8 cellular contexts compared by ENCODE assay signal in genomic region chr12:14257734-14258467, GRCh38.
A peak's percentile ranks its signal among the peaks of the same experiment; 100 is the strongest.
DNase-seq lines count a peak whose midpoint lies in the region; ATAC-seq and TF ChIP-seq lines count a peak whose summit lies in the region.

No MANE protein-coding gene starts in this region.

- TF ChIP-seq EP300 in SK-N-SH (IDR thresholded peaks at IDR 0.05; ENCODE audit: borderline replicate concordance in 1 of 2, low read depth in 1 of 2, low read length in 1 of 2), result peak in 1 of 2 experiments; percentile 54; a peak in 1 of 4 replicates
- no peak for TF ChIP-seq EP300 in ovary (IDR thresholded peaks at IDR 0.05)

- H3F3A ChIP-seq in GM23338 (replicated peaks; ENCODE audit: low read depth) (no peaks in the 10 kb centered on the region), MM.1S (ENCODE audit: insufficient read depth, low read length) (0 out of 2 replicates have a peak, but pooled peaks cover 7% of the 10 kb centered on the region), SK-N-SH (replicated peaks; ENCODE audit: insufficient read depth) (peaks cover 7% of the 10 kb centered on the region)

- no peak for TF ChIP-seq RAD21 in SK-N-SH (IDR thresholded peaks at IDR 0.05; ENCODE audit: low read length)

- H3K9me3 ChIP-seq in MM.1S (replicated peaks; ENCODE audit: insufficient read depth, low read length) (no peaks in the 10 kb centered on the region), SK-N-SH (no peaks in the 10 kb centered on the region), ovary (no peaks in the 10 kb centered on the region), thoracic aorta (no peaks in the 10 kb centered on the region)

- DNase-seq in DMS114 treated with DMSO at 0.1 percent for 48 hours (lab: John Stamatoyannopoulos, UW; ENCODE audit: unreplicated experiment), result peak; percentile 100
- DNase-seq in GM23338 (ENCODE audit: low spot score), result peak; percentile 100
- DNase-seq in MM.1S, result peak; percentile 95
- peak; percentile 68 for DNase-seq in SK-N-SH
- peak; percentile 97 for DNase-seq in glutamatergic neuron
- DNase-seq in ovary, result peak in 4 of 5 donors; percentile 66 to 95 (median 84)
- DNase-seq in thoracic aorta (ENCODE audit: low spot score), result no peak

- ATAC-seq in GM23338 (peak; percentile 59), thoracic aorta (ENCODE audit: insufficient number of reproducible peaks, low FRiP score, low read depth) (peak; percentile 95)

- H3K27ac Mint-ChIP-seq in GM23338, result peak overlapping the region; percentile 98
- H3K27ac Mint-ChIP-seq in activated naive CD8-positive, alpha-beta T cell, result peak overlapping the region; percentile 97
- H3K27ac Mint-ChIP-seq in glutamatergic neuron (ENCODE audit: unreplicated experiment), result peak overlapping the region; percentile 100

- POLR2A ChIA-PET in SK-N-SH (lab: Yijun Ruan, JAX), result interaction anchor here (1.3 to 2.2 kb wide), 2 partner anchors 108 to 127 kb away, joined by 6 to 7 read pairs; partner anchors contain the start of gene ATF7IP

- H3K36me3 Mint-ChIP-seq in GM23338 (ENCODE audit: low read depth) (peaks cover 28% of the 10 kb centered on the region; the same call in 2 of the 3 replicates), glutamatergic neuron (ENCODE audit: unreplicated experiment) (peaks cover 4% of the 10 kb centered on the region)
- peaks cover 6% of the 10 kb centered on the region for H3K36me3 Mint-ChIP-seq in activated naive CD8-positive, alpha-beta T cell

- H3K4me3 Mint-ChIP-seq in GM23338 (peak overlapping the region; percentile 16; the same call in 1 of the 3 replicates), glutamatergic neuron (ENCODE audit: unreplicated experiment) (peak overlapping the region; percentile 72)
- peak overlapping the region; percentile 79 for H3K4me3 Mint-ChIP-seq in activated naive CD8-positive, alpha-beta T cell

- H3K79me2 ChIP-seq in GM23338 (replicated peaks; ENCODE audit: insufficient read depth), result no peaks in the 10 kb centered on the region
- H3K79me2 ChIP-seq in MM.1S (ENCODE audit: low read length), result no peaks in the 10 kb centered on the region
- H3K79me2 ChIP-seq in SK-N-SH (ENCODE audit: insufficient read depth), result no peaks in the 10 kb centered on the region

- TF ChIP-seq POLR2A in ovary (IDR thresholded peaks at IDR 0.05), result peak; percentile 72

- H3K27me3 Mint-ChIP-seq in GM23338 (ENCODE audit: insufficient read depth, low read depth, poor library complexity) (peaks cover 37% of the 10 kb centered on the region), glutamatergic neuron (ENCODE audit: unreplicated experiment) (peaks cover 16% of the 10 kb centered on the region)
- H3K27me3 Mint-ChIP-seq in activated naive CD8-positive, alpha-beta T cell, result no peaks in the 10 kb centered on the region

- 41% methylated on average over 13 of the region's 13 CpGs for WGBS in SK-N-SH (ENCODE audit: low lambda C conversion rate)
- WGBS in ovary, 3 donors, result 33 to 44% (median 43%) methylated on average over 13 of the region's 13 CpGs

- CTCF ChIA-PET in SK-N-SH (lab: Yijun Ruan, JAX), result interaction anchor here (1.0 to 1.2 kb wide), 2 partner anchors 108 to 127 kb away, joined by 4 to 5 read pairs; partner anchors contain the start of gene ATF7IP

- H3K9ac ChIP-seq in MM.1S (ENCODE audit: low read length) (no peak overlapping the region; the same call in 1 of the 2 replicates), SK-N-SH (peak overlapping the region; percentile 47; the same call in 1 of the 2 replicates)

- H3K4me1 ChIP-seq in GM23338 (ENCODE audit: insufficient read depth) (peaks cover 43% of the 10 kb centered on the region), MM.1S (ENCODE audit: low read length) (peaks cover 14% of the 10 kb centered on the region), SK-N-SH (ENCODE audit: control insufficient read depth in 1 of 2, insufficient read depth in 2 of 2, low read depth in 1 of 2, low read length in 1 of 2) (peaks cover 13 to 19% of the 10 kb centered on the region in 2 experiments; a peak in 2 of 4 replicates), ovary (ENCODE audit: insufficient read depth) (peaks cover 19% of the 10 kb centered on the region), thoracic aorta (ENCODE audit: control insufficient read depth in 1 of 2, low read depth in 2 of 2) (peaks cover 14 to 48% of the 10 kb centered on the region in 2 donors)

- intact Hi-C loops in ovary (cut with DNase I), result loop anchor here in 3 of 4 donors (2.0 to 10.0 kb wide), 2 partner anchors 107 kb away; partner anchors contain the start of gene ATF7IP (in 3 of the 3)

- H3K9me3 Mint-ChIP-seq in GM23338 (peaks cover 31% of the 10 kb centered on the region), glutamatergic neuron (ENCODE audit: unreplicated experiment) (peaks cover 26% of the 10 kb centered on the region)
- no peaks in the 10 kb centered on the region for H3K9me3 Mint-ChIP-seq in activated naive CD8-positive, alpha-beta T cell (ENCODE audit: low read depth)

- H3K27me3 ChIP-seq in GM23338 (ENCODE audit: insufficient read depth), result no peaks in the 10 kb centered on the region
- H3K27me3 ChIP-seq in MM.1S (replicated peaks; ENCODE audit: insufficient read depth, low read length), result no peaks in the 10 kb centered on the region
- no peaks in the 10 kb centered on the region for H3K27me3 ChIP-seq in SK-N-SH (ENCODE audit: insufficient read depth)
- H3K27me3 ChIP-seq in ovary, result no peaks in the 10 kb centered on the region
- no peaks in the 10 kb centered on the region for H3K27me3 ChIP-seq in thoracic aorta (replicated peaks; ENCODE audit: insufficient read depth)

- H3K36me3 ChIP-seq in GM23338 (ENCODE audit: insufficient read depth), result no peaks in the 10 kb centered on the region
- H3K36me3 ChIP-seq in MM.1S (replicated peaks; ENCODE audit: insufficient read depth, low read length), result no peaks in the 10 kb centered on the region
- H3K36me3 ChIP-seq in SK-N-SH (replicated peaks in 1 of 2; ENCODE audit: control insufficient read depth in 1 of 2, insufficient read depth in 2 of 2, low read length in 1 of 2), result no peaks in the 10 kb centered on the region
- no peaks in the 10 kb centered on the region for H3K36me3 ChIP-seq in ovary
- H3K36me3 ChIP-seq in thoracic aorta, result no peaks in the 10 kb centered on the region

- H3K4me2 ChIP-seq in GM23338 (peak overlapping the region; percentile 69), MM.1S (ENCODE audit: low read depth, low read length) (peak overlapping the region; percentile 31; the same call in 1 of the 2 replicates), SK-N-SH (no peak overlapping the region)

- H3K9me2 ChIP-seq in GM23338 (ENCODE audit: insufficient read depth) (no peaks in the 10 kb centered on the region), MM.1S (replicated peaks; ENCODE audit: insufficient read depth, low read length) (no peaks in the 10 kb centered on the region), SK-N-SH (no peaks in the 10 kb centered on the region)

- H3K4me3 ChIP-seq in GM23338 (peak overlapping the region; percentile 36), MM.1S (ENCODE audit: low read length) (no peak overlapping the region), SK-N-SH (ENCODE audit: low read depth in 2 of 2, low read length in 1 of 2) (no peak overlapping the region), ovary (no peak overlapping the region), thoracic aorta (peak overlapping the region; percentile 59)

- TF ChIP-seq CTCF in GM23338 (conservative IDR thresholded peaks at IDR 0.05; ENCODE audit: low read depth in 2 of 2) (no peak), MM.1S (IDR thresholded peaks at IDR 0.05; ENCODE audit: low read length) (no peak), SK-N-SH (IDR thresholded peaks at IDR 0.05) (no peak), glutamatergic neuron (IDR thresholded peaks at IDR 0.05; ENCODE audit: partially characterized antibody, unreplicated experiment) (no peak), ovary (IDR thresholded peaks at IDR 0.05) (peak in 1 of 3 donors; percentile 43), thoracic aorta (IDR thresholded peaks at IDR 0.05) (no peak)

- H2AFZ ChIP-seq in GM23338 (no peak overlapping the region), MM.1S (ENCODE audit: low read length) (peak overlapping the region; percentile 26), SK-N-SH (ENCODE audit: low read depth) (peak overlapping the region; percentile 69; the same call in 1 of the 2 replicates)

- peak overlapping the region; percentile 99 for H3K27ac ChIP-seq in GM23338 (ENCODE audit: low read depth)
- H3K27ac ChIP-seq in MM.1S (ENCODE audit: low read length), result peak overlapping the region; percentile 75; the same call in 1 of the 2 replicates
- H3K27ac ChIP-seq in SK-N-SH (ENCODE audit: low read depth in 2 of 2, low read length in 1 of 2), result peak overlapping the region; percentile 63 to 92; a peak in 3 of 4 replicates
- peak overlapping the region; percentile 71 to 74 for H3K27ac ChIP-seq in ovary
- peak overlapping the region; percentile 84 to 88 for H3K27ac ChIP-seq in thoracic aorta

- H4K20me1 ChIP-seq in GM23338 (replicated peaks; ENCODE audit: insufficient read depth) (no peaks in the 10 kb centered on the region), MM.1S (ENCODE audit: insufficient read depth, low read length) (no peaks in the 10 kb centered on the region), SK-N-SH (ENCODE audit: insufficient read depth) (no peaks in the 10 kb centered on the region)

- H3K4me1 Mint-ChIP-seq in GM23338, result peaks cover 62% of the 10 kb centered on the region
- peaks cover 60% of the 10 kb centered on the region for H3K4me1 Mint-ChIP-seq in activated naive CD8-positive, alpha-beta T cell (ENCODE audit: low read depth)
- H3K4me1 Mint-ChIP-seq in glutamatergic neuron (ENCODE audit: low read depth, unreplicated experiment), result peaks cover 42% of the 10 kb centered on the region

TF ChIP-seq in GM23338, 12 proteins besides CTCF, POLR2A, EP300 and RAD21 (continues in another document):
- TF ChIP-seq NANOG (IDR thresholded peaks at IDR 0.05; ENCODE audit: borderline replicate concordance), result 0 out of 2 replicates have a peak, but pooled peaks have one; percentile 4
- peak; percentile 49 for TF ChIP-seq POLR2AphosphoS5 (IDR thresholded peaks at IDR 0.05; ENCODE audit: low read depth)
- TF ChIP-seq EZH2phosphoT487 (IDR thresholded peaks at IDR 0.05; ENCODE audit: unreplicated experiment), result no peak

TF ChIP-seq in SK-N-SH, 30 proteins besides CTCF, POLR2A, EP300 and RAD21 (continues in another document):
- peak; percentile 12; the same call in 1 of the 2 replicates for TF ChIP-seq TCF12 (IDR thresholded peaks at IDR 0.05)
- peak; percentile 91 for TF ChIP-seq JUND (IDR thresholded peaks at IDR 0.05)
- TF ChIP-seq MEF2A (IDR thresholded peaks at IDR 0.05; ENCODE audit: borderline replicate concordance, low read depth), result no peak
- TF ChIP-seq GATA2 (CRISPR knock-in tag; IDR thresholded peaks at IDR 0.05), result 0 out of 2 replicates have a peak, but pooled peaks have one; percentile 16
- no peak for TF ChIP-seq POLR2AphosphoS5 (IDR thresholded peaks at IDR 0.05; ENCODE audit: low read depth, low read length)
- TF ChIP-seq SMC3 (IDR thresholded peaks at IDR 0.05; ENCODE audit: low read depth, low read length), result no peak; the same call in 1 of the 2 replicates
- TF ChIP-seq FOXJ3 (CRISPR knock-in tag; IDR thresholded peaks at IDR 0.05), result no peak; the same call in 1 of the 2 replicates
- TF ChIP-seq CHD2 (IDR thresholded peaks at IDR 0.05; ENCODE audit: low read length, partially characterized antibody), result peak; percentile 27
- TF ChIP-seq NRF1 (IDR thresholded peaks at IDR 0.05; ENCODE audit: low read depth, low read length), result 0 out of 2 replicates have a peak, but pooled peaks have one; percentile 12

Comparison
In these comparisons a context has a peak if more than half of its experiments do, and no peak if none do; other contexts are left out.
1. H3K4me3 ChIP-seq: peak in GM23338 (single experiment) and thoracic aorta (single experiment); none in MM.1S (single experiment), SK-N-SH (0 of 2) and ovary (single experiment).
2. H3K4me3 Mint-ChIP-seq: peak in every context shown above with its lines; median percentile 79 in activated naive CD8-positive, alpha-beta T cell; 72 in glutamatergic neuron; 16 in GM23338.
3. Peak in every context shown above with its lines, with median percentiles within 50 percentile points of each other: H3K27ac ChIP-seq and H3K27ac Mint-ChIP-seq.